ENCODE assay signal across 8 cellular contexts in genomic region chr3:44338010-44338827, GRCh38. TPM values are rescaled to one million over a fixed set of nuclear protein-coding genes. Genes with fewer than 3 reads are reported as not detected.
DNase-seq lines count a peak whose midpoint lies in the region; ATAC-seq and TF ChIP-seq lines count a peak whose summit lies in the region.

Gene TCAIM, plus strand, starts transcription at chr3:44338766. Its CDS starts 16,017 bp downstream, at chr3:44354783.

- POLR2A ChIA-PET in AG04450 (lab: Yijun Ruan, JAX) (interaction anchor here (1.0 to 1.4 kb wide), 5 partner anchors 17 to 310 kb away, joined by 3 to 8 read pairs (median 3); partner anchors contain the start of genes ZNF35 and ZNF660), WTC11 (lab: Charles Lee) (interaction anchor here (1.1 to 1.6 kb wide), 3 partner anchors 169 to 424 kb away, joined by 4 to 8 read pairs (median 5); partner anchors contain the start of genes KIAA1143 and KIF15)

- H3K4me3 ChIP-seq in AG04450 (ENCODE audit: low read depth, low read length), result peak within 1 kb of the TSS; percentile 91
- peak within 1 kb of the TSS; percentile 70 to 77 for H3K4me3 ChIP-seq in cardiac fibroblast (replicated peaks in 1 of 2; ENCODE audit: low read depth in 2 of 2, low read length in 2 of 2)
- H3K4me3 ChIP-seq in spleen, result peak within 1 kb of the TSS; percentile 58 to 89 (median 74)

- H3K36me3 ChIP-seq in spleen, result no peaks in the 10 kb centered on the region

- 0 to 1% (median 1%) methylated on average over 35 to 77 of the region's 77 CpGs for WGBS in spleen, 5 donors

- no peaks in the 10 kb centered on the region for H3K9me3 Mint-ChIP-seq in WTC11
- no peaks in the 10 kb centered on the region for H3K9me3 Mint-ChIP-seq in immature natural killer cell

- H3K36me3 Mint-ChIP-seq in WTC11 (no peaks in the 10 kb centered on the region), immature natural killer cell (peaks cover 0 to 3% (median 0%) of the 10 kb centered on the region in 3 donors)

- intact Hi-C loops in spleen (cut with DNase I; ENCODE audit: low total_unique reads), result loop anchor here (5.0 kb wide), 1 partner anchor 639 kb away; the partner anchor contains the start of genes EXOSC7 and ZDHHC3

- peaks cover 0 to 49% (median 37%) of the 10 kb centered on the region in 6 donors for H3K4me1 ChIP-seq in spleen

- no peaks in the 10 kb centered on the region; the same call in 1 of the 2 replicates for H3K9me3 ChIP-seq in AG04450 (ENCODE audit: control insufficient read depth, insufficient read depth, low read length)
- no peaks in the 10 kb centered on the region for H3K9me3 ChIP-seq in spleen

- TF ChIP-seq POLR2A in spleen (IDR thresholded peaks at IDR 0.05), result peak in 2 of 3 donors; percentile 18 to 84

- CTCF ChIA-PET in AG04450 (lab: Charles Lee) (interaction anchor here (0.5 to 4.7 kb wide), 6 partner anchors 15 to 1498 kb away, joined by 3 to 30 read pairs (median 3); no protein-coding TSS in a partner anchor), WTC11 (lab: Charles Lee) (interaction anchor here (0.6 to 1.6 kb wide), 5 partner anchors 15 to 1377 kb away, joined by 3 to 5 read pairs (median 3); no protein-coding TSS in a partner anchor)

- H3K27ac Mint-ChIP-seq in WTC11 (peak within 1 kb of the TSS; percentile 97), immature natural killer cell (peak within 1 kb of the TSS; percentile 95 to 99 (median 98))

- H3K27ac ChIP-seq in AG04450 (ENCODE audit: low read depth, low read length), result peak within 1 kb of the TSS; percentile 90
- H3K27ac ChIP-seq in spleen, result peak within 1 kb of the TSS; percentile 94 to 98 (median 98)

- peaks cover 19% of the 10 kb centered on the region for H3K4me1 Mint-ChIP-seq in WTC11
- H3K4me1 Mint-ChIP-seq in immature natural killer cell, result peaks cover 25 to 42% of the 10 kb centered on the region in 2 donors

- H3K4me3 Mint-ChIP-seq in WTC11 (peak within 1 kb of the TSS; percentile 84), immature natural killer cell (peak within 1 kb of the TSS; percentile 96 to 100 (median 99))

- H3K27me3 ChIP-seq in AG04450 (ENCODE audit: control insufficient read depth, insufficient read depth, low read length) (peaks cover 8% of the 10 kb centered on the region), spleen (replicated peaks in 1 of 7) (no peaks in the 10 kb centered on the region)

- 0 out of 2 replicates have a peak, but pooled peaks have one; percentile 10 for TF ChIP-seq CTCF in AG04450 (IDR thresholded peaks at IDR 0.05; ENCODE audit: low read depth, low read length)
- TF ChIP-seq CTCF in WTC11 (IDR thresholded peaks at IDR 0.05), result no peak
- TF ChIP-seq CTCF in cardiac fibroblast (IDR thresholded peaks at IDR 0.05; ENCODE audit: low read depth, low read length), result no peak
- peak in 1 of 11 experiments; percentile 17 for TF ChIP-seq CTCF in spleen (IDR thresholded peaks at IDR 0.05 in 8 of 11, conservative IDR thresholded peaks at IDR 0.05 in 3 of 11)

- peak; percentile 93 for DNase-seq in AG04450 (ENCODE audit: low read depth, low spot score)
- peak; percentile 90 for DNase-seq in NCI-H2227 treated with DMSO at 0.1 percent for 48 hours (lab: John Stamatoyannopoulos, UW)
- peak; percentile 97 for DNase-seq in WTC11 (ENCODE audit: low spot score)
- peak; percentile 98 for DNase-seq in cardiac fibroblast (ENCODE audit: low read depth in 2 of 2)
- peak; percentile 100 for DNase-seq in immature natural killer cell
- DNase-seq in spleen, result peak; percentile 100

- H3K27me3 Mint-ChIP-seq in WTC11 (ENCODE audit: low read depth) (peaks cover 7% of the 10 kb centered on the region; the same call in 1 of the 2 replicates), immature natural killer cell (ENCODE audit: low read depth in 3 of 3) (peaks cover 11 to 21% (median 14%) of the 10 kb centered on the region in 3 donors)

- ATAC-seq in GM18907 (IDR thresholded peaks at IDR 0.05; ENCODE audit: unreplicated experiment) (peak; percentile 95), HG03159 (IDR thresholded peaks at IDR 0.05; ENCODE audit: unreplicated experiment) (peak; percentile 92), WTC11 (peak; percentile 96)

TF ChIP-seq in WTC11, 78 proteins besides CTCF, POLR2A, EP300 and RAD21 (continues in another document):
- TF ChIP-seq ZNF416 (CRISPR knock-in tag; IDR thresholded peaks at IDR 0.05), result no peak
- no peak for TF ChIP-seq NR3C1 (CRISPR knock-in tag; conservative IDR thresholded peaks at IDR 0.05; ENCODE audit: low read depth)
- TF ChIP-seq USF2 (CRISPR knock-in tag; IDR thresholded peaks at IDR 0.05), result peak; percentile 64
- TF ChIP-seq ZNF121 (CRISPR knock-in tag; IDR thresholded peaks at IDR 0.05), result no peak; the same call in 1 of the 2 replicates
- no peak for TF ChIP-seq NR1H2 (CRISPR knock-in tag; IDR thresholded peaks at IDR 0.05)
- TF ChIP-seq ZNF263 (CRISPR knock-in tag; IDR thresholded peaks at IDR 0.05; ENCODE audit: low read depth), result no peak; the same call in 1 of the 2 replicates
- peak; percentile 93 for TF ChIP-seq ZNF423 (CRISPR knock-in tag; IDR thresholded peaks at IDR 0.05)
- TF ChIP-seq, protein P1, sequence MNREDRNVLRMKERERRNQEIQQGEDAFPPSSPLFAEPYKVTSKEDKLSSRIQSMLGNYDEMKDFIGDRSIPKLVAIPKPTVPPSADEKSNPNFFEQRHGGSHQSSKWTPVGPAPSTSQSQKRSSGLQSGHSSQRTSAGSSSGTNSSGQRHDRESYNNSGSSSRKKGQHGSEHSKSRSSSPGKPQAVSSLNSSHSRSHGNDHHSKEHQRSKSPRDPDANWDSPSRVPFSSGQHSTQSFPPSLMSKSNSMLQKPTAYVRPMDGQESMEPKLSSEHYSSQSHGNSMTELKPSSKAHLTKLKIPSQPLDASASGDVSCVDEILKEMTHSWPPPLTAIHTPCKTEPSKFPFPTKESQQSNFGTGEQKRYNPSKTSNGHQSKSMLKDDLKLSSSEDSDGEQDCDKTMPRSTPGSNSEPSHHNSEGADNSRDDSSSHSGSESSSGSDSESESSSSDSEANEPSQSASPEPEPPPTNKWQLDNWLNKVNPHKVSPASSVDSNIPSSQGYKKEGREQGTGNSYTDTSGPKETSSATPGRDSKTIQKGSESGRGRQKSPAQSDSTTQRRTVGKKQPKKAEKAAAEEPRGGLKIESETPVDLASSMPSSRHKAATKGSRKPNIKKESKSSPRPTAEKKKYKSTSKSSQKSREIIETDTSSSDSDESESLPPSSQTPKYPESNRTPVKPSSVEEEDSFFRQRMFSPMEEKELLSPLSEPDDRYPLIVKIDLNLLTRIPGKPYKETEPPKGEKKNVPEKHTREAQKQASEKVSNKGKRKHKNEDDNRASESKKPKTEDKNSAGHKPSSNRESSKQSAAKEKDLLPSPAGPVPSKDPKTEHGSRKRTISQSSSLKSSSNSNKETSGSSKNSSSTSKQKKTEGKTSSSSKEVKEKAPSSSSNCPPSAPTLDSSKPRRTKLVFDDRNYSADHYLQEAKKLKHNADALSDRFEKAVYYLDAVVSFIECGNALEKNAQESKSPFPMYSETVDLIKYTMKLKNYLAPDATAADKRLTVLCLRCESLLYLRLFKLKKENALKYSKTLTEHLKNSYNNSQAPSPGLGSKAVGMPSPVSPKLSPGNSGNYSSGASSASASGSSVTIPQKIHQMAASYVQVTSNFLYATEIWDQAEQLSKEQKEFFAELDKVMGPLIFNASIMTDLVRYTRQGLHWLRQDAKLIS (CRISPR knock-in tag; IDR thresholded peaks at IDR 0.05; ENCODE audit: borderline replicate concordance), result no peak; the same call in 1 of the 2 replicates
- TF ChIP-seq, protein P2, sequence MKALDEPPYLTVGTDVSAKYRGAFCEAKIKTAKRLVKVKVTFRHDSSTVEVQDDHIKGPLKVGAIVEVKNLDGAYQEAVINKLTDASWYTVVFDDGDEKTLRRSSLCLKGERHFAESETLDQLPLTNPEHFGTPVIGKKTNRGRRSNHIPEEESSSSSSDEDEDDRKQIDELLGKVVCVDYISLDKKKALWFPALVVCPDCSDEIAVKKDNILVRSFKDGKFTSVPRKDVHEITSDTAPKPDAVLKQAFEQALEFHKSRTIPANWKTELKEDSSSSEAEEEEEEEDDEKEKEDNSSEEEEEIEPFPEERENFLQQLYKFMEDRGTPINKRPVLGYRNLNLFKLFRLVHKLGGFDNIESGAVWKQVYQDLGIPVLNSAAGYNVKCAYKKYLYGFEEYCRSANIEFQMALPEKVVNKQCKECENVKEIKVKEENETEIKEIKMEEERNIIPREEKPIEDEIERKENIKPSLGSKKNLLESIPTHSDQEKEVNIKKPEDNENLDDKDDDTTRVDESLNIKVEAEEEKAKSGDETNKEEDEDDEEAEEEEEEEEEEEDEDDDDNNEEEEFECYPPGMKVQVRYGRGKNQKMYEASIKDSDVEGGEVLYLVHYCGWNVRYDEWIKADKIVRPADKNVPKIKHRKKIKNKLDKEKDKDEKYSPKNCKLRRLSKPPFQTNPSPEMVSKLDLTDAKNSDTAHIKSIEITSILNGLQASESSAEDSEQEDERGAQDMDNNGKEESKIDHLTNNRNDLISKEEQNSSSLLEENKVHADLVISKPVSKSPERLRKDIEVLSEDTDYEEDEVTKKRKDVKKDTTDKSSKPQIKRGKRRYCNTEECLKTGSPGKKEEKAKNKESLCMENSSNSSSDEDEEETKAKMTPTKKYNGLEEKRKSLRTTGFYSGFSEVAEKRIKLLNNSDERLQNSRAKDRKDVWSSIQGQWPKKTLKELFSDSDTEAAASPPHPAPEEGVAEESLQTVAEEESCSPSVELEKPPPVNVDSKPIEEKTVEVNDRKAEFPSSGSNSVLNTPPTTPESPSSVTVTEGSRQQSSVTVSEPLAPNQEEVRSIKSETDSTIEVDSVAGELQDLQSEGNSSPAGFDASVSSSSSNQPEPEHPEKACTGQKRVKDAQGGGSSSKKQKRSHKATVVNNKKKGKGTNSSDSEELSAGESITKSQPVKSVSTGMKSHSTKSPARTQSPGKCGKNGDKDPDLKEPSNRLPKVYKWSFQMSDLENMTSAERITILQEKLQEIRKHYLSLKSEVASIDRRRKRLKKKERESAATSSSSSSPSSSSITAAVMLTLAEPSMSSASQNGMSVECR (CRISPR knock-in tag; IDR thresholded peaks at IDR 0.05; ENCODE audit: borderline replicate concordance), result peak; percentile 95
- TF ChIP-seq ZNF671 (CRISPR knock-in tag; IDR thresholded peaks at IDR 0.05), result no peak
- no peak for TF ChIP-seq ELF4 (CRISPR knock-in tag; IDR thresholded peaks at IDR 0.05; ENCODE audit: low read depth)

RNA-seq across cellular contexts. Expression of gene TCAIM, which starts in this region (rescaled TPM):
- 23.6 and 29.6 TPM in 2 replicates for polyA plus RNA-seq in AG04450 (2011; rRNA removed)
- 10.8 and 20.1 TPM in 2 replicates for polyA minus RNA-seq in AG04450 (2011; rRNA and poly(A)+ RNA removed)
- 14.8 to 18.9 TPM (median 16.6 TPM) in 3 replicates for total RNA-seq in WTC11 (2021)
- polyA plus RNA-seq in immature natural killer cell, result 10 to 100 TPM in 2 of 3 donors, 1 to 10 TPM in 1; 9.9 to 18.1 (median 16.3) TPM
- total RNA-seq in spleen, result 10 to 100 TPM; 17.0 to 31.7 (median 28.3) TPM
- polyA plus RNA-seq in spleen, result 10 to 100 TPM in 2 of 3 donors, 1 to 10 TPM in 1; 7.2 to 11.4 (median 10.1) TPM

Comparison
In these comparisons a context has a peak if more than half of its experiments do, and no peak if none do; other contexts are left out.
1. Peak in every context shown above with its lines: DNase-seq, ATAC-seq, H3K4me3 ChIP-seq and H3K27ac ChIP-seq.